1 cellular context compared by ENCODE assay signal in genomic region chr13:95020298-95020987, GRCh38.
TF ChIP-seq lines count a peak whose summit lies in the region.

No MANE protein-coding gene starts in this region.

TF ChIP-seq in GM23338, 12 proteins besides CTCF, POLR2A, EP300 and RAD21 (continued from another document):
- TF ChIP-seq ZNF462 (CRISPR knock-in tag; IDR thresholded peaks at IDR 0.05) = no peak
- no peak for TF ChIP-seq POLR2AphosphoS5 (IDR thresholded peaks at IDR 0.05; ENCODE audit: low read depth)
- TF ChIP-seq ZNF114 (CRISPR knock-in tag; IDR thresholded peaks at IDR 0.05) = no peak
- TF ChIP-seq ETS1 (IDR thresholded peaks at IDR 0.05) = no peak
- no peak for TF ChIP-seq REST (IDR thresholded peaks at IDR 0.05; ENCODE audit: unreplicated experiment)
- TF ChIP-seq CREB1 (CRISPR knock-in tag; IDR thresholded peaks at IDR 0.05; ENCODE audit: low read depth) = no peak
- no peak for TF ChIP-seq EZH2phosphoT487 (IDR thresholded peaks at IDR 0.05; ENCODE audit: unreplicated experiment)
- TF ChIP-seq JUNB (IDR thresholded peaks at IDR 0.05; ENCODE audit: unreplicated experiment) = no peak
- TF ChIP-seq EZH2 (IDR thresholded peaks at IDR 0.05; ENCODE audit: low read depth, unreplicated experiment) = no peak
- TF ChIP-seq STAT1 (IDR thresholded peaks at IDR 0.05; ENCODE audit: unreplicated experiment) = no peak
